13 cellular contexts compared by ENCODE assay signal in the genomic region with DNA sequence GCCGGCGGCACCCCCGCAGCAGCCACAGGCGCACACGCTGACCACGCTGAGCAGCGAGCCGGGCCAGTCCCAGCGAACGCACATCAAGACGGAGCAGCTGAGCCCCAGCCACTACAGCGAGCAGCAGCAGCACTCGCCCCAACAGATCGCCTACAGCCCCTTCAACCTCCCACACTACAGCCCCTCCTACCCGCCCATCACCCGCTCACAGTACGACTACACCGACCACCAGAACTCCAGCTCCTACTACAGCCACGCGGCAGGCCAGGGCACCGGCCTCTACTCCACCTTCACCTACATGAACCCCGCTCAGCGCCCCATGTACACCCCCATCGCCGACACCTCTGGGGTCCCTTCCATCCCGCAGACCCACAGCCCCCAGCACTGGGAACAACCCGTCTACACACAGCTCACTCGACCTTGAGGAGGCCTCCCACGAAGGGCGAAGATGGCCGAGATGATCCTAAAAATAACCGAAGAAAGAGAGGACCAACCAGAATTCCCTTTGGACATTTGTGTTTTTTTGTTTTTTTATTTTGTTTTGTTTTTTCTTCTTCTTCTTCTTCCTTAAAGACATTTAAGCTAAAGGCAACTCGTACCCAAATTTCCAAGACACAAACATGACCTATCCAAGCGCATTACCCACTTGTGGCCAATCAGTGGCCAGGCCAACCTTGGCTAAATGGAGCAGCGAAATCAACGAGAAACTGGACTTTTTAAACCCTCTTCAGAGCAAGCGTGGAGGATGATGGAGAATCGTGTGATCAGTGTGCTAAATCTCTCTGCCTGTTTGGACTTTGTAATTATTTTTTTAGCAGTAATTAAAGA. TPM values are rescaled to one million over a fixed set of nuclear protein-coding genes. Genes with fewer than 3 reads are reported as not detected.
DNase-seq lines count a peak whose midpoint lies in the region; ATAC-seq and TF ChIP-seq lines count a peak whose summit lies in the region.
"Had no signal": no experiment of that assay in that cellular context is flagged by ENCODE, and none has a peak within 500 bp of the region (broad histone marks: within the 10 kb centered on the region; RNA-seq: fewer than 3 reads in every experiment).

No MANE protein-coding gene starts in this region.

- TF ChIP-seq CTCF in left ventricle myocardium inferior (IDR thresholded peaks at IDR 0.05; ENCODE audit: borderline replicate concordance) (no peak), coronary artery (IDR thresholded peaks at IDR 0.05) (no peak), nephron (IDR thresholded peaks at IDR 0.05; ENCODE audit: unreplicated experiment in 3 of 3) (no peak)

- H3K4me1 Mint-ChIP-seq in nephron = peaks cover 50% of the 10 kb centered on the region
- peaks cover 25% of the 10 kb centered on the region for H3K4me1 Mint-ChIP-seq in stimulated activated naive CD8-positive, alpha-beta T cell treated with anti-CD3 and anti-CD28 coated beads, Interleukin-15, amount 100 ng/mL, for 72 hours

- H3K27ac ChIP-seq in left ventricle myocardium inferior (replicated peaks) = peak overlapping the region; percentile 85
- H3K27ac ChIP-seq in coronary artery = no peak overlapping the region
- H3K27ac ChIP-seq: vagina had no signal

- H3K36me3 Mint-ChIP-seq in nephron (ENCODE audit: low read depth) = peaks cover 21% of the 10 kb centered on the region

- no peak for DNase-seq in left ventricle myocardium inferior
- no peak for DNase-seq in cardiac septum (ENCODE audit: low spot score)
- DNase-seq in coronary artery (ENCODE audit: low spot score) = no peak
- DNase-seq in stimulated activated naive CD8-positive, alpha-beta T cell treated with anti-CD3 and anti-CD28 coated beads, Interleukin-15, amount 100 ng/mL, for 72 hours = no peak
- DNase-seq: activated naive CD4-positive, alpha-beta T cell; BE2C; MG63 had no signal

- peak overlapping the region; percentile 82 to 90 (median 84) for H3K4me3 Mint-ChIP-seq in nephron
- H3K4me3 Mint-ChIP-seq in stimulated activated naive CD8-positive, alpha-beta T cell treated with anti-CD3 and anti-CD28 coated beads, Interleukin-15, amount 100 ng/mL, for 72 hours = no peak overlapping the region
- H3K4me3 Mint-ChIP-seq: memory B cell had no signal

- H3K27me3 ChIP-seq in left ventricle myocardium inferior (ENCODE audit: low read depth) = peaks cover 64% of the 10 kb centered on the region

- H3K9me3 ChIP-seq in left ventricle myocardium inferior (replicated peaks) = no peaks in the 10 kb centered on the region
- H3K9me3 ChIP-seq: BE2C, MG63, vagina had no signal

- peak overlapping the region in 2 of 3 experiments; percentile 45 to 53 for H3K27ac Mint-ChIP-seq in nephron
- peak overlapping the region in 1 of 2 donors; percentile 76 for H3K27ac Mint-ChIP-seq in stimulated activated naive CD8-positive, alpha-beta T cell treated with anti-CD3 and anti-CD28 coated beads, Interleukin-15, amount 100 ng/mL, for 72 hours
- H3K27ac Mint-ChIP-seq: memory B cell had no signal

- H3K36me3 ChIP-seq in left ventricle myocardium inferior = peaks cover 10% of the 10 kb centered on the region
- H3K36me3 ChIP-seq: vagina had no signal

- H3K9me3 Mint-ChIP-seq in nephron = no peaks in the 10 kb centered on the region
- peaks cover 6 to 8% of the 10 kb centered on the region in 2 donors for H3K9me3 Mint-ChIP-seq in stimulated activated naive CD8-positive, alpha-beta T cell treated with anti-CD3 and anti-CD28 coated beads, Interleukin-15, amount 100 ng/mL, for 72 hours

- H3K27me3 Mint-ChIP-seq in nephron (ENCODE audit: low read depth) = peaks cover 59% of the 10 kb centered on the region
- peaks cover 82% of the 10 kb centered on the region for H3K27me3 Mint-ChIP-seq in stimulated activated naive CD8-positive, alpha-beta T cell treated with anti-CD3 and anti-CD28 coated beads, Interleukin-15, amount 100 ng/mL, for 72 hours

- H3K4me3 ChIP-seq in left ventricle myocardium inferior = peak overlapping the region; percentile 81
- peak overlapping the region; percentile 75 for H3K4me3 ChIP-seq in coronary artery
- H3K4me3 ChIP-seq: MG63, vagina had no signal

- peaks cover 71% of the 10 kb centered on the region for H3K4me1 ChIP-seq in left ventricle myocardium inferior

- ATAC-seq in HG03432 (IDR thresholded peaks at IDR 0.05; ENCODE audit: unreplicated experiment) (no peak), GM21447 (IDR thresholded peaks at IDR 0.05; ENCODE audit: unreplicated experiment) (no peak), HG02852 (IDR thresholded peaks at IDR 0.05; ENCODE audit: unreplicated experiment) (no peak)
- no peak for ATAC-seq in stimulated activated naive CD8-positive, alpha-beta T cell treated with anti-CD3 and anti-CD28 coated beads, Interleukin-15, amount 100 ng/mL, for 72 hours

- intact Hi-C loops in left ventricle myocardium inferior (cut with micrococcal nuclease) = no loop called here
- intact Hi-C loops in cardiac septum (cut with DNase I) = loop anchor here (5.0 to 10.0 kb wide), 4 partner anchors 63 to 391 kb away; no protein-coding TSS in a partner anchor

RNA-seq across cellular contexts. Expression of a gene that starts 3.4 kb away (rescaled TPM):
- total RNA-seq in left ventricle myocardium inferior (15.0 TPM), cardiac septum (24.0 TPM)

Comparison
In these comparisons a context has a peak if more than half of its experiments do, and no peak if none do; other contexts are left out.
1. H3K4me3 Mint-ChIP-seq: peak in nephron (3 of 3); none in stimulated activated naive CD8-positive, alpha-beta T cell treated with anti-CD3 and anti-CD28 coated beads, Interleukin-15, amount 100 ng/mL, for 72 hours (0 of 2).